ENCODE assay signal across 1 cellular context in the genomic region with DNA sequence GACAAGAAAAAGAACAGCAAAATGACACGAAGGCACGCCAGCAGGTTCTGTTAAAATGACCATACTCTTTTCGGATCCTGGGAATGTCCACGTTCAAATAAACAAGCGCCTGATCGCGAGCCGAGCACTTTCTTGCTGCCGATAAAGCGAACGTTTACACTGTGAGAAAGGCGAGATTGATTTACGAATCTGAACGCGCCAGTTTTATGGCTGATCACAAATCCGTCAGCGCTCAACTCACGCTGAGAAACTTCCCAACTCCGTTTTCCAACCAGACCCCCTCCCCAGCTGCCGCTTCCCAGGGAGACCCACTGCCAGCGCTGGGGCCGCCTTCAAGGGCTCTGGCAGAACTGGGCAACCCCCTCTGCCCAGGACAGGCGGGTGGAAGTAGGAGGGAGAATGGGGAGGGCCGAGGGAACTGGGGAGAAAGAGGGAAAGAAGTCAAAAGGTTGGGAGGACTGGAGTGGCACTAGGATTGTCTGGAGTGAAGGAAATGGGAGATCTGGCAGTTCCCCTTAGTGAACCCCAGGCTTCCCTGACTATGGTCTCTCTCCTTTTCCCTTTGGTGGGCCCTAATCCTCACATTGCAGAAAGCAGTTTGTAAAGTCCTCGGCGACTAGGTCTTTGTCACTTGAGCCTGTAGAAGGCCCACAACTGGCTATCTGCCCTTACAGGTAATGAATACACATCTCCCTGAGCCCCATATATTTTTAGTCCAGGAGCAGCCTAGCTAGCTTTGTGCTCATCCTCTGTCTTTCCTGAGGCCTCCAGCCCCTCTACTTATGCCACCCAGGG.
TF ChIP-seq lines count a peak whose summit lies in the region.

No MANE protein-coding gene starts in this region.

TF ChIP-seq in K562, 482 proteins besides CTCF, POLR2A, EP300 and RAD21:
- TF ChIP-seq, protein P1, sequence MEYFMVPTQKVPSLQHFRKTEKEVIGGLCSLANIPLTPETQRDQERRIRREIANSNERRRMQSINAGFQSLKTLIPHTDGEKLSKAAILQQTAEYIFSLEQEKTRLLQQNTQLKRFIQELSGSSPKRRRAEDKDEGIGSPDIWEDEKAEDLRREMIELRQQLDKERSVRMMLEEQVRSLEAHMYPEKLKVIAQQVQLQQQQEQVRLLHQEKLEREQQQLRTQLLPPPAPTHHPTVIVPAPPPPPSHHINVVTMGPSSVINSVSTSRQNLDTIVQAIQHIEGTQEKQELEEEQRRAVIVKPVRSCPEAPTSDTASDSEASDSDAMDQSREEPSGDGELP (CRISPR knock-in tag; IDR thresholded peaks at IDR 0.05; ENCODE audit: borderline replicate concordance), result 0 out of 2 replicates have a peak, but pooled peaks have one; percentile 23
- TF ChIP-seq CXXC5 (CRISPR knock-in tag; IDR thresholded peaks at IDR 0.05), result peak; percentile 36
- peak; percentile 92 for TF ChIP-seq MEIS2 (IDR thresholded peaks at IDR 0.05; ENCODE audit: partially characterized antibody)
- peak; percentile 54 for TF ChIP-seq ZFX (CRISPR knock-in tag; IDR thresholded peaks at IDR 0.05)
- no peak for TF ChIP-seq PHF8 (IDR thresholded peaks at IDR 0.05; ENCODE audit: borderline replicate concordance, low read length)
- TF ChIP-seq, protein P2, sequence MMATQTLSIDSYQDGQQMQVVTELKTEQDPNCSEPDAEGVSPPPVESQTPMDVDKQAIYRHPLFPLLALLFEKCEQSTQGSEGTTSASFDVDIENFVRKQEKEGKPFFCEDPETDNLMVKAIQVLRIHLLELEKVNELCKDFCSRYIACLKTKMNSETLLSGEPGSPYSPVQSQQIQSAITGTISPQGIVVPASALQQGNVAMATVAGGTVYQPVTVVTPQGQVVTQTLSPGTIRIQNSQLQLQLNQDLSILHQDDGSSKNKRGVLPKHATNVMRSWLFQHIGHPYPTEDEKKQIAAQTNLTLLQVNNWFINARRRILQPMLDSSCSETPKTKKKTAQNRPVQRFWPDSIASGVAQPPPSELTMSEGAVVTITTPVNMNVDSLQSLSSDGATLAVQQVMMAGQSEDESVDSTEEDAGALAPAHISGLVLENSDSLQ (IDR thresholded peaks at IDR 0.05), result peak; percentile 51; the same call in 1 of the 2 replicates
- TF ChIP-seq, protein P3, sequence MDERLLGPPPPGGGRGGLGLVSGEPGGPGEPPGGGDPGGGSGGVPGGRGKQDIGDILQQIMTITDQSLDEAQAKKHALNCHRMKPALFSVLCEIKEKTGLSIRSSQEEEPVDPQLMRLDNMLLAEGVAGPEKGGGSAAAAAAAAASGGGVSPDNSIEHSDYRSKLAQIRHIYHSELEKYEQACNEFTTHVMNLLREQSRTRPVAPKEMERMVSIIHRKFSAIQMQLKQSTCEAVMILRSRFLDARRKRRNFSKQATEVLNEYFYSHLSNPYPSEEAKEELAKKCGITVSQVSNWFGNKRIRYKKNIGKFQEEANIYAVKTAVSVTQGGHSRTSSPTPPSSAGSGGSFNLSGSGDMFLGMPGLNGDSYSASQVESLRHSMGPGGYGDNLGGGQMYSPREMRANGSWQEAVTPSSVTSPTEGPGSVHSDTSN (CRISPR knock-in tag; IDR thresholded peaks at IDR 0.05; ENCODE audit: low read depth), result no peak
- TF ChIP-seq, protein P3 (tag; conservative IDR thresholded peaks at IDR 0.05; ENCODE audit: low read depth), result peak; percentile 85
- peak; percentile 40; a peak in 2 of 4 replicates for TF ChIP-seq KDM1A (IDR thresholded peaks at IDR 0.05)
- TF ChIP-seq, protein P4, sequence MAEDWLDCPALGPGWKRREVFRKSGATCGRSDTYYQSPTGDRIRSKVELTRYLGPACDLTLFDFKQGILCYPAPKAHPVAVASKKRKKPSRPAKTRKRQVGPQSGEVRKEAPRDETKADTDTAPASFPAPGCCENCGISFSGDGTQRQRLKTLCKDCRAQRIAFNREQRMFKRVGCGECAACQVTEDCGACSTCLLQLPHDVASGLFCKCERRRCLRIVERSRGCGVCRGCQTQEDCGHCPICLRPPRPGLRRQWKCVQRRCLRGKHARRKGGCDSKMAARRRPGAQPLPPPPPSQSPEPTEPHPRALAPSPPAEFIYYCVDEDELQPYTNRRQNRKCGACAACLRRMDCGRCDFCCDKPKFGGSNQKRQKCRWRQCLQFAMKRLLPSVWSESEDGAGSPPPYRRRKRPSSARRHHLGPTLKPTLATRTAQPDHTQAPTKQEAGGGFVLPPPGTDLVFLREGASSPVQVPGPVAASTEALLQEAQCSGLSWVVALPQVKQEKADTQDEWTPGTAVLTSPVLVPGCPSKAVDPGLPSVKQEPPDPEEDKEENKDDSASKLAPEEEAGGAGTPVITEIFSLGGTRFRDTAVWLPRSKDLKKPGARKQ (CRISPR knock-in tag; IDR thresholded peaks at IDR 0.05), result no peak
- TF ChIP-seq RCOR1 (IDR thresholded peaks at IDR 0.05; ENCODE audit: borderline replicate concordance in 1 of 2, low read depth in 2 of 2, low read length in 2 of 2), result 0 out of 4 replicates have a peak, but pooled peaks of 1 of the 2 experiments have one; percentile 42
